In genomic region chr4:115090483-115091075, GRCh38 we compare ENCODE assay signal across 9 cellular contexts. TPM values are rescaled to one million over a fixed set of nuclear protein-coding genes. Genes with fewer than 3 reads are reported as not detected.
DNase-seq lines count a peak whose midpoint lies in the region; ATAC-seq and TF ChIP-seq lines count a peak whose summit lies in the region.
"Had no signal": no experiment of that assay in that cellular context is flagged by ENCODE, and none has a peak within 500 bp of the region (broad histone marks: within the 10 kb centered on the region; RNA-seq: fewer than 3 reads in every experiment).

No MANE protein-coding gene starts in this region.

- TF ChIP-seq EP300 in suprapubic skin (IDR thresholded peaks at IDR 0.05): no peak

- H3K4me1 ChIP-seq in RWPE2 (ENCODE audit: insufficient read depth, poor library complexity, severe bottlenecking): no peaks in the 10 kb centered on the region
- H3K4me1 ChIP-seq in iPS DF 6.9 (ENCODE audit: control insufficient read depth, insufficient read depth, low read length): no peaks in the 10 kb centered on the region
- no peaks in the 10 kb centered on the region for H3K4me1 ChIP-seq in suprapubic skin

- WGBS in iPS DF 6.9 (ENCODE audit: insufficient coverage, insufficient read length): no CpG with 5 or more reads among the region's 4 CpGs
- WGBS in suprapubic skin: 18% methylated on average over 4 of the region's 4 CpGs

- no peak for TF ChIP-seq POLR2A in suprapubic skin (IDR thresholded peaks at IDR 0.05)

- H3K27me3 ChIP-seq in RWPE2 (ENCODE audit: insufficient read depth, poor library complexity, severe bottlenecking) (no peaks in the 10 kb centered on the region), iPS DF 6.9 (ENCODE audit: control insufficient read depth, insufficient read depth, low read length) (no peaks in the 10 kb centered on the region), suprapubic skin (no peaks in the 10 kb centered on the region)

- H3K27ac ChIP-seq in RWPE2 (ENCODE audit: poor library complexity, severe bottlenecking) (no peak overlapping the region), iPS DF 6.9 (ENCODE audit: low read length) (no peak overlapping the region), suprapubic skin (no peak overlapping the region)

- no peaks in the 10 kb centered on the region for H3K9me3 ChIP-seq in RWPE2 (ENCODE audit: severe bottlenecking)
- H3K9me3 ChIP-seq in iPS DF 6.9 (ENCODE audit: control insufficient read depth, insufficient read depth, low read length): no peaks in the 10 kb centered on the region
- H3K9me3 ChIP-seq in suprapubic skin: no peaks in the 10 kb centered on the region

- TF ChIP-seq CTCF in GM20000 (IDR thresholded peaks at IDR 0.05; ENCODE audit: extremely low read depth, missing control alignments) (peak; percentile 33), RWPE2 (IDR thresholded peaks at IDR 0.05; ENCODE audit: poor library complexity, severe bottlenecking) (peak; percentile 82), suprapubic skin (IDR thresholded peaks at IDR 0.05) (peak in 1 of 2 donors; percentile 35)

- DNase-seq in DMS153 (lab: John Stamatoyannopoulos, UW) (peak; percentile 56), GM20000 (ENCODE audit: low spot score) (peak; percentile 8), KBM-7 (peak; percentile 45), RWPE2 (ENCODE audit: low spot score) (no peak), iPS DF 6.9 (ENCODE audit: low read depth, low spot score) (peak; percentile 1), suprapubic skin (ENCODE audit: low spot score in 2 of 2) (no peak)
- no peak for DNase-seq in activated CD4-positive, alpha-beta T cell treated with anti-CD3 and anti-CD28 coated beads, Interleukin-2, amount 50 U/mL, for 48 hours

- in situ Hi-C loops in KBM-7 (cut with MboI; ENCODE audit: low pct_unique_long_range_greater_than_20kb, low sequenced_read_pairs): no loop called here

- H3K36me3 ChIP-seq in RWPE2 (ENCODE audit: low read depth): no peaks in the 10 kb centered on the region
- H3K36me3 ChIP-seq in iPS DF 6.9 (ENCODE audit: control insufficient read depth, insufficient read depth, low read length): no peaks in the 10 kb centered on the region
- H3K36me3 ChIP-seq in suprapubic skin: no peaks in the 10 kb centered on the region

- ATAC-seq in RWPE2 (ENCODE audit: low read depth): no peak
- no peak for ATAC-seq in GM19397 (IDR thresholded peaks at IDR 0.05; ENCODE audit: unreplicated experiment)
- ATAC-seq: naive thymus-derived CD8-positive, alpha-beta T cell had no signal

- H3K4me3 ChIP-seq in RWPE2 (ENCODE audit: severe bottlenecking) (no peak overlapping the region), iPS DF 6.9 (ENCODE audit: low read length) (no peak overlapping the region), suprapubic skin (no peak overlapping the region)

RNA-seq across cellular contexts. Expression of gene NDST4, which starts 22.8 kb away (rescaled TPM):
- total RNA-seq in suprapubic skin: not detected
- total RNA-seq: naive thymus-derived CD8-positive, alpha-beta T cell had no signal

Comparison
In these comparisons a context has a peak if more than half of its experiments do, and no peak if none do; other contexts are left out.
1. DNase-seq: peak in DMS153 (single experiment), GM20000 (single experiment), KBM-7 (single experiment) and iPS DF 6.9 (single experiment); none in RWPE2 (single experiment), suprapubic skin (0 of 2) and activated CD4-positive, alpha-beta T cell treated with anti-CD3 and anti-CD28 coated beads, Interleukin-2, amount 50 U/mL, for 48 hours (0 of 2).